Comparison of ENCODE assay signal across 1 cellular context in the genomic region with DNA sequence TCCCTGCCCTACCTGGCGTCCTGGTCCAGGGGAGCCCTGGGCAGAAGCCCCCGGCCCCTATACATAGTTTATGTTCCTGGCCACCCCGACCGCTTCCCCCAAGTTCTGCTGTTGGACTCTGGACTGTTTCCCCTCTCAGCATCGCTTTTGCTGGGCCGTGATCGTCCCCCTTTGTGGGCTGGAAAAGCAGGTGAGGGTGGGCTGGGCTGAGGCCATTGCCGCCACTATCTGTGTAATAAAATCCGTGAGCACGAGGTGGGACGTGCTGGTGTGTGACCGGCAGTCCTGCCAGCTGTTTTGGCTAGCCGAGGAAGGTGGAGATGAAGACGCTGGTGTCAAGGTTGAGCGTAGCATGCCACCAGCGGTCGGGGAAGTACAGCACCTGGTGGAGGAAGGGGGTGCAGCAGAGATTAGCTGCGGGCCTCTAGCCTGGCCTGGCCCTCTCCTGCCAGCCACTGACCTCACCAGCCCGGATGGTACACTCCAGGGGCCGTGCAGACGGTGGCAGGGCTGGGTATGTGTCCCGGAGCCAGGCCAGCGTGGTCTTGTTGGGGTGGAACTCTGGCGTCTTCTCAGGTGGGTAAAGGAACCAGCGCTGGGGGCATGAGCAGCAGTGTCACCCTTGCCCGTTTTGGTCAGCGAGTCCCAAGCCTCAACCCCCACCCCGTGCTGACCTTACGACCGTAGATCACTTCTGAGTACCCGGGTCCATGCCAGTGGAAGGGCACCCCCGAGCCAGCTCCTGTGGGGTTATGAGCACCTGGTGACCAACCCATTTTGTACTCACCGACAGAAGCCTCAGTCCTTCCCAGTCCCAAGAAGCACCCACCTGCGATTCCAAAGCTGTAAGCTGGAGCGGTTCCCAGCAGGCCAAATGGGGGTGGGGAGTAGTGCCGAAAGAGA.
TF ChIP-seq lines count a peak whose summit lies in the region.

No MANE protein-coding gene starts in this region.

TF ChIP-seq in HepG2, 621 proteins besides CTCF, POLR2A, EP300 and RAD21:
- peak; percentile 15; the same call in 1 of the 2 replicates for TF ChIP-seq POLR2G (IDR thresholded peaks at IDR 0.05; ENCODE audit: low read depth, low read length)
- peak; percentile 7 for TF ChIP-seq AGO2 (optimal IDR thresholded peaks at IDR 0.05; ENCODE audit: low read depth, low read length)
- TF ChIP-seq ZNF317 (CRISPR knock-in tag; IDR thresholded peaks at IDR 0.05): no peak
- TF ChIP-seq NFE2 (CRISPR knock-in tag; IDR thresholded peaks at IDR 0.05): no peak
- TF ChIP-seq FOXC1 (CRISPR knock-in tag; IDR thresholded peaks at IDR 0.05; ENCODE audit: borderline replicate concordance): no peak
- TF ChIP-seq NFKBIZ (CRISPR knock-in tag; IDR thresholded peaks at IDR 0.05): no peak
- TF ChIP-seq SKI (IDR thresholded peaks at IDR 0.05; ENCODE audit: partially characterized antibody): no peak
